In genomic region chr12:121476477-121476876, GRCh38 we compare ENCODE assay signal across 21 cellular contexts.
"Had no signal": no experiment of that assay in that cellular context is flagged by ENCODE, and none has a peak within 500 bp of the region (broad histone marks: within the 10 kb centered on the region; RNA-seq: fewer than 3 reads in every experiment).

No MANE protein-coding gene starts in this region.

- H3K4me1 Mint-ChIP-seq: stimulated activated effector memory CD8-positive, alpha-beta T cell treated with anti-CD3 and anti-CD28 coated beads, Interleukin-12 subunit alpha, Interleukin-12 subunit beta, amount 100 ng/mL, for 72 hours had no signal

- H3K27ac Mint-ChIP-seq: dendritic cell treated with granulocyte-macrophage colony-stimulating factor and Interleukin-4, amounts not matched to agents 40 ng/mL and 50 ng/mL, for 4 days; nephron; stimulated activated effector memory CD8-positive, alpha-beta T cell treated with anti-CD3 and anti-CD28 coated beads, Interleukin-12 subunit alpha, Interleukin-12 subunit beta, amount 100 ng/mL, for 72 hours; type B pancreatic cell had no signal

- H3K36me3 Mint-ChIP-seq: type B pancreatic cell had no signal

- H3K36me3 ChIP-seq: colonic mucosa, prostate gland, right atrium auricular region, sigmoid colon, tibial artery had no signal

- H3K9me3 Mint-ChIP-seq: dendritic cell treated with granulocyte-macrophage colony-stimulating factor and Interleukin-4, amounts not matched to agents 40 ng/mL and 50 ng/mL, for 4 days; memory B cell; nephron; stimulated activated effector memory CD8-positive, alpha-beta T cell treated with anti-CD3 and anti-CD28 coated beads, Interleukin-12 subunit alpha, Interleukin-12 subunit beta, amount 100 ng/mL, for 72 hours; type B pancreatic cell had no signal

- H3K4me3 ChIP-seq: colonic mucosa, lung, prostate gland, right atrium auricular region, sigmoid colon, testis, tibial artery had no signal

- H3K4me3 Mint-ChIP-seq: dendritic cell treated with granulocyte-macrophage colony-stimulating factor and Interleukin-4, amounts not matched to agents 40 ng/mL and 50 ng/mL, for 4 days; memory B cell; naive thymus-derived CD4-positive, alpha-beta T cell; nephron; stimulated activated effector memory CD8-positive, alpha-beta T cell treated with anti-CD3 and anti-CD28 coated beads, Interleukin-12 subunit alpha, Interleukin-12 subunit beta, amount 100 ng/mL, for 72 hours; type B pancreatic cell had no signal

- H3K27me3 ChIP-seq: colonic mucosa, right atrium auricular region, sigmoid colon, testis, tibial artery had no signal

- ATAC-seq: left lobe of liver; naive thymus-derived CD4-positive, alpha-beta T cell; stimulated activated effector memory CD8-positive, alpha-beta T cell treated with anti-CD3 and anti-CD28 coated beads, Interleukin-12 subunit alpha, Interleukin-12 subunit beta, amount 100 ng/mL, for 72 hours had no signal

- H3K27ac ChIP-seq: colonic mucosa, prostate gland, right atrium auricular region, sigmoid colon, testis, tibial artery had no signal

- H3K9me3 ChIP-seq: colonic mucosa, prostate gland, right atrium auricular region, sigmoid colon, testis, tibial artery had no signal

- H3K27me3 Mint-ChIP-seq: dendritic cell treated with granulocyte-macrophage colony-stimulating factor and Interleukin-4, amounts not matched to agents 40 ng/mL and 50 ng/mL, for 4 days; memory B cell; naive thymus-derived CD4-positive, alpha-beta T cell; type B pancreatic cell had no signal

- H3K4me1 ChIP-seq: colonic mucosa, prostate gland, right atrium auricular region, sigmoid colon, testis, tibial artery had no signal

- DNase-seq: colonic mucosa; effector memory CD4-positive, alpha-beta T cell; hypothalamus; midbrain; naive thymus-derived CD4-positive, alpha-beta T cell; sigmoid colon; stimulated activated CD4-positive, alpha-beta T cell treated with anti-CD3 and anti-CD28 coated beads, Interleukin-2, amount 100 ng/mL, for 24 hours; stimulated activated CD4-positive, alpha-beta T cell treated with anti-CD3 and anti-CD28 coated beads, Interleukin-4, amount 100 ng/mL, for 24 hours; stimulated activated naive CD4-positive, alpha-beta T cell treated with Interleukin-2 at 50 U/mL for 16 hours; substantia nigra; testis; tibial artery had no signal
